20 cellular contexts compared by ENCODE assay signal in the genomic region with DNA sequence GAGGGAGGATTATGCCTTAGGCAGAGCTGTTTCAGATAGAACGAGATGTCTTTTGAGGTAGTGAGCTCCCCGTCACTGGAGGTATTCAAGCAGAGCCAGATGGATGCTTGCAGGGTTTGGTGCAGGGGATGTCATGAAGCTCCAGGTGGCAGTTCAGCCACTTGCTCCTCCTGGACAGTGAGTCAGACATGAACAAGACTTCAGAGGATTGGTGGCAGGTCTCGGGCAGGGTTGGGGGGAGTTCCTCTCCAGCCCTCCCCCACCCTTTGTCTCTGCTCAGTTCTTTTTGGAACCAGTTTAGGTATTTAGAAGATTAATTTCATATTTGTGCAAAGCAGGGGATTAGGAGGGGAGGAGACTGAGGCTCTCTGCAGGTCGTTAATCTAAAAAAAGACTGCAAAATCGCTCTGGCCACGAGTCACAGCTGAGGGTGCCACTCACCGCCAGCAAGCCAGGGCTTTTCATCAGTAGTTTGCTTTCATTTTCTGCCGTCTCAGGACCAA. TPM values are rescaled to one million over a fixed set of nuclear protein-coding genes. Genes with fewer than 3 reads are reported as not detected.
A peak's percentile ranks its signal among the peaks of the same experiment; 100 is the strongest.
DNase-seq lines count a peak whose midpoint lies in the region; ATAC-seq and TF ChIP-seq lines count a peak whose summit lies in the region.
"Had no signal": no experiment of that assay in that cellular context is flagged by ENCODE, and none has a peak within 500 bp of the region (broad histone marks: within the 10 kb centered on the region; RNA-seq: fewer than 3 reads in every experiment).

No MANE protein-coding gene starts in this region.

- H3K9me2 ChIP-seq in OCI-LY7 (ENCODE audit: insufficient read depth, low read length), result no peaks in the 10 kb centered on the region

- no peak for TF ChIP-seq CTCF in GM13976 (IDR thresholded peaks at IDR 0.05; ENCODE audit: borderline replicate concordance, control extremely low read depth, extremely low read depth, insufficient read depth, missing control alignments)
- TF ChIP-seq CTCF in OCI-LY7 (conservative IDR thresholded peaks at IDR 0.05; ENCODE audit: low read length), result no peak
- TF ChIP-seq CTCF in fibroblast of lung (conservative IDR thresholded peaks at IDR 0.05 in 1 of 2, IDR thresholded peaks at IDR 0.05 in 1 of 2; ENCODE audit: low read depth in 1 of 2, low read length in 2 of 2), result no peak

- in situ Hi-C loops in ACHN (cut with HindIII; ENCODE audit: low pct_ligation_motif_present, low pct_unique_long_range_greater_than_20kb, low sequenced_read_pairs) (no loop called here), GM13976 (cut with MboI; ENCODE audit: low sequenced_read_pairs, unreplicated experiment) (no loop called here)

- H4K20me1 ChIP-seq in OCI-LY7 (ENCODE audit: insufficient read depth, low read length), result no peaks in the 10 kb centered on the region
- no peaks in the 10 kb centered on the region for H4K20me1 ChIP-seq in fibroblast of lung (ENCODE audit: control insufficient read depth, extremely low read depth, insufficient read depth, low read length)

- H3K4me1 ChIP-seq in OCI-LY7 (ENCODE audit: insufficient read depth, low read length, poor library complexity, severe bottlenecking), result peaks cover 18% of the 10 kb centered on the region
- no peaks in the 10 kb centered on the region for H3K4me1 ChIP-seq in fibroblast of lung (ENCODE audit: control insufficient read depth, extremely low read depth, insufficient read depth, low read length)
- H3K4me1 ChIP-seq: breast epithelium, vagina had no signal

- no peaks in the 10 kb centered on the region for H3K36me3 ChIP-seq in OCI-LY7 (ENCODE audit: insufficient read depth, low read length)
- no peaks in the 10 kb centered on the region for H3K36me3 ChIP-seq in fibroblast of lung (ENCODE audit: control insufficient read depth, insufficient read depth, low read length)
- H3K36me3 ChIP-seq: breast epithelium, vagina had no signal

- no peak overlapping the region for H3K9ac ChIP-seq in fibroblast of lung (ENCODE audit: insufficient read depth, low read length)

- H3K4me2 ChIP-seq in OCI-LY7 (ENCODE audit: low read length) (peak overlapping the region; percentile 44), fibroblast of lung (ENCODE audit: extremely low read depth, insufficient read depth, low read length) (peak overlapping the region; percentile 40)

- peak overlapping the region; percentile 6 for H3K27ac ChIP-seq in OCI-LY7 (ENCODE audit: low read depth, low read length, poor library complexity, severe bottlenecking)
- H3K27ac ChIP-seq in fibroblast of lung (ENCODE audit: insufficient read depth, low read length), result no peak overlapping the region
- H3K27ac ChIP-seq: breast epithelium, dorsolateral prefrontal cortex, vagina had no signal

- no TSS peak for BruUV-seq in OCI-LY7 (replicated peaks; lab: Mats Ljungman, UMichigan)

- POLR2A ChIA-PET in OCI-LY7 (lab: Charles Lee), result interaction anchor here (0.6 to 1.5 kb wide), 3 partner anchors 13 to 41 kb away, joined by 3 to 5 read pairs (median 3); no protein-coding TSS in a partner anchor

- no peaks in the 10 kb centered on the region for H3K27me3 ChIP-seq in fibroblast of lung (ENCODE audit: control insufficient read depth, insufficient read depth, low read length)
- H3K27me3 ChIP-seq: vagina had no signal

- no peaks in the 10 kb centered on the region for H3K79me2 ChIP-seq in OCI-LY7 (ENCODE audit: insufficient read depth, low read depth, low read length)
- no peaks in the 10 kb centered on the region for H3K79me2 ChIP-seq in fibroblast of lung (ENCODE audit: control insufficient read depth, insufficient read depth, low read length)

- H3K4me3 ChIP-seq in OCI-LY7 (ENCODE audit: low read depth, low read length, poor library complexity, severe bottlenecking) (peak overlapping the region; percentile 23), fibroblast of lung (replicated peaks in 1 of 4; ENCODE audit: control extremely low read depth in 1 of 4, insufficient read depth in 1 of 4, low read depth in 3 of 4, low read length in 4 of 4) (no peak overlapping the region)
- H3K4me3 ChIP-seq: breast epithelium, dorsolateral prefrontal cortex, vagina had no signal

- intact Hi-C loops in OCI-LY7 (cut with micrococcal nuclease; ENCODE audit: unreplicated experiment), result no loop called here

- DNase-seq in ACHN (peak; percentile 17), GM13976 (ENCODE audit: low spot score) (peak; percentile 16), OCI-LY7 (ENCODE audit: low spot score) (peak; percentile 62), fibroblast of lung (ENCODE audit: low read depth in 2 of 2) (no peak), NCI-H748 treated with DMSO at 0.1 percent for 48 hours (lab: John Stamatoyannopoulos, UW) (no peak)
- DNase-seq in activated naive CD4-positive, alpha-beta T cell treated with anti-CD3 and anti-CD28 coated beads, Interleukin-2, amount 50 U/mL, for 16 hours, result no peak
- no peak for DNase-seq in activated CD4-positive, alpha-beta T cell treated with anti-CD3 and anti-CD28 coated beads for 48 hours
- DNase-seq: activated CD4-positive, alpha-beta T cell treated with anti-CD3 and anti-CD28 coated beads, Interleukin-2, amount 10 ng/mL, durations not matched to agents 7 days and 5 days; activated naive CD8-positive, alpha-beta T cell treated with anti-CD3 and anti-CD28 coated beads for 36 hours; dorsolateral prefrontal cortex; head of caudate nucleus; mammary epithelial cell; NCI-H1105 treated with DMSO at 0.1 percent for 48 hours; NCI-H69; nephron progenitor cell; SHP77 treated with DMSO at 0.1 percent for 48 hours had no signal

- no peaks in the 10 kb centered on the region for H3K9me3 ChIP-seq in OCI-LY7 (ENCODE audit: low read length)
- no peaks in the 10 kb centered on the region for H3K9me3 ChIP-seq in fibroblast of lung (ENCODE audit: control insufficient read depth, insufficient read depth, low read depth, low read length)
- H3K9me3 ChIP-seq: breast epithelium, vagina had no signal

- ATAC-seq in HG03108 (IDR thresholded peaks at IDR 0.05; ENCODE audit: unreplicated experiment), result no peak

- CTCF ChIA-PET in OCI-LY7 (lab: Charles Lee; ENCODE audit: unreplicated experiment), result interaction anchor here (0.7 kb wide), 1 partner anchor 48 kb away, joined by 3 read pairs; no protein-coding TSS in a partner anchor

- H2AFZ ChIP-seq in OCI-LY7 (ENCODE audit: low read length), result no peak overlapping the region; the same call in 1 of the 2 replicates
- H2AFZ ChIP-seq in fibroblast of lung (ENCODE audit: low read length), result no peak overlapping the region

RNA-seq across cellular contexts. Expression of gene MYL10, which starts 21.5 kb away (rescaled TPM):
- not detected in 2 replicates for total RNA-seq in OCI-LY7 (2014; rRNA removed; shearing (Covaris generic))
- total RNA-seq in OCI-LY7 (2022) (not detected in 2 replicates), fibroblast of lung (not detected in 2 replicates)
- not detected in 2 replicates for polyA plus RNA-seq in fibroblast of lung
- polyA plus RNA-seq in fibroblast of lung (2012), result not detected in 2 replicates
- not detected in 2 replicates for polyA minus RNA-seq in fibroblast of lung (ENCODE audit: low replicate concordance)
- total RNA-seq: activated CD4-positive, alpha-beta T cell treated with anti-CD3 and anti-CD28 coated beads, Interleukin-2, amount 10 ng/mL, durations not matched to agents 7 days and 5 days; activated naive CD8-positive, alpha-beta T cell treated with anti-CD3 and anti-CD28 coated beads for 36 hours; breast epithelium; dorsolateral prefrontal cortex; mammary epithelial cell; vagina had no signal
- polyA plus RNA-seq: esophagus, mammary epithelial cell had no signal

Comparison
In these comparisons a context has a peak if more than half of its experiments do, and no peak if none do; other contexts are left out.
1. DNase-seq: peak in ACHN (single experiment), GM13976 (single experiment) and OCI-LY7 (single experiment); none in fibroblast of lung (0 of 2), activated naive CD4-positive, alpha-beta T cell treated with anti-CD3 and anti-CD28 coated beads, Interleukin-2, amount 50 U/mL, for 16 hours (single experiment), NCI-H748 treated with DMSO at 0.1 percent for 48 hours (single experiment) and activated CD4-positive, alpha-beta T cell treated with anti-CD3 and anti-CD28 coated beads for 48 hours (single experiment).